7 cellular contexts compared by ENCODE assay signal in the genomic region with DNA sequence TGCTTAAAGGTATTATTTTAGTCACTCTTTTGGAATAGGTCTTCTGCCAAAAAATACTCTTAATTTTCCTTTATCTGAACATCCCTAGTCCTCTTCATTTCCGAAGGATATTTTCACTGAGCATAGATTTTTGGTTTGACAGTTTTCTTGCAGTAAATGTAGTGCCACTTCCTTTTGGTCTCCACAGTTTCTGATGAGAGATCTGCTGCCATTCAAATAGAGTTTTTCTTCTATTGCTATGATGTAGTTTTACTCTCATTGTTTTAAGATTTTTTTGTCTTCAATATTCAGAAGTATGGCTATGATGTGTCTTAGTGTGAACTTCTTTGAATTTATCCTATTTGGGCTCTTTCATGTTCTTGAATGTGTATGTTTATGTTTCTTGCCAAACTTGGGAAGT.
"Had no signal": no experiment of that assay in that cellular context is flagged by ENCODE, and none has a peak within 500 bp of the region (broad histone marks: within the 10 kb centered on the region; RNA-seq: fewer than 3 reads in every experiment).

No MANE protein-coding gene starts in this region.

- H3K4me1 Mint-ChIP-seq: IgD-negative memory B cell had no signal

- FAIRE-seq: HTR-8/SVneo, K562 had no signal

- H3K27me3 Mint-ChIP-seq: IgD-negative memory B cell had no signal

- ATAC-seq: K562 had no signal

- H3K27ac Mint-ChIP-seq: IgD-negative memory B cell had no signal

- H3K27ac ChIP-seq: HL-60 had no signal

- H3K4me3 ChIP-seq: K562 had no signal

- H3K4me3 Mint-ChIP-seq: IgD-negative memory B cell had no signal

- DNase-seq: IMR-90, KBM-7, KG1 had no signal
